21 cellular contexts compared by ENCODE assay signal in genomic region chr5:115875447-115875846, GRCh38. TPM values are rescaled to one million over a fixed set of nuclear protein-coding genes. Genes with fewer than 3 reads are reported as not detected.
DNase-seq lines count a peak whose midpoint lies in the region; ATAC-seq and TF ChIP-seq lines count a peak whose summit lies in the region.
"Had no signal": no experiment of that assay in that cellular context is flagged by ENCODE, and none has a peak within 500 bp of the region (broad histone marks: within the 10 kb centered on the region; RNA-seq: fewer than 3 reads in every experiment).

No MANE protein-coding gene starts in this region.

- peaks cover 7% of the 10 kb centered on the region; the same call in 2 of the 3 replicates for H3K4me1 Mint-ChIP-seq in GM23338
- H3K4me1 Mint-ChIP-seq: activated naive CD4-positive, alpha-beta T cell treated with anti-CD3 and anti-CD28 coated beads, Interleukin-2, amount 50 U/mL, for 24 hours; nephron progenitor cell had no signal

- in situ Hi-C loops in KBM-7 (cut with MboI; ENCODE audit: low pct_unique_long_range_greater_than_20kb, low sequenced_read_pairs) = loop anchor here (25.0 kb wide), 1 partner anchor 187 kb away; no protein-coding TSS in a partner anchor

- H4K20me1 ChIP-seq in GM23338 (replicated peaks; ENCODE audit: insufficient read depth) (peaks cover 2% of the 10 kb centered on the region; the same call in 1 of the 2 replicates), hepatocyte (ENCODE audit: insufficient read depth, poor library complexity, severe bottlenecking) (no peaks in the 10 kb centered on the region)

- H3K4me2 ChIP-seq in GM23338 = no peak overlapping the region
- no peak overlapping the region for H3K4me2 ChIP-seq in hepatocyte
- H3K4me2 ChIP-seq: BLaER1 treated with 17β-estradiol and CSF1 and Interleukin-3, amounts not matched to agents 10 nM and 100 nM; PC-9; SK-N-SH had no signal

- peaks cover 19% of the 10 kb centered on the region; the same call in 2 of the 3 replicates for H3K36me3 Mint-ChIP-seq in GM23338 (ENCODE audit: low read depth)

- H3K9me3 Mint-ChIP-seq in GM23338 = no peaks in the 10 kb centered on the region
- H3K9me3 Mint-ChIP-seq: activated naive CD4-positive, alpha-beta T cell treated with anti-CD3 and anti-CD28 coated beads, Interleukin-2, amount 50 U/mL, for 24 hours had no signal

- H3K4me1 ChIP-seq in GM23338 (ENCODE audit: insufficient read depth) = no peaks in the 10 kb centered on the region
- no peaks in the 10 kb centered on the region for H3K4me1 ChIP-seq in hepatocyte (ENCODE audit: insufficient read depth)
- H3K4me1 ChIP-seq: BLaER1 treated with 17β-estradiol and CSF1 and Interleukin-3, amounts not matched to agents 10 nM and 100 nM had no signal

- no peaks in the 10 kb centered on the region for H3F3A ChIP-seq in GM23338 (replicated peaks; ENCODE audit: low read depth)

- H3K27ac Mint-ChIP-seq in GM23338 = no peak overlapping the region
- H3K27ac Mint-ChIP-seq: activated naive CD4-positive, alpha-beta T cell treated with anti-CD3 and anti-CD28 coated beads, Interleukin-2, amount 50 U/mL, for 24 hours; activated T-cell treated with anti-CD3 and anti-CD28 coated beads, Interleukin-2, amount 50 U/mL, for 72 hours; stimulated activated naive CD8-positive, alpha-beta T cell treated with anti-CD3 and anti-CD28 coated beads, Interleukin-15, Interleukin-2, amounts not matched to agents 100 ng/mL and 50 ng/mL, for 24 hours had no signal

- H3K79me2 ChIP-seq in GM23338 (replicated peaks; ENCODE audit: insufficient read depth) (peaks cover 3% of the 10 kb centered on the region; the same call in 1 of the 2 replicates), hepatocyte (peaks cover 25% of the 10 kb centered on the region)

- H2AFZ ChIP-seq in GM23338 (no peak overlapping the region), hepatocyte (no peak overlapping the region)
- H2AFZ ChIP-seq: PC-9 had no signal

- H3K4me3 ChIP-seq in GM23338 = no peak overlapping the region
- no peak overlapping the region for H3K4me3 ChIP-seq in fibroblast of villous mesenchyme (ENCODE audit: low read depth, low read length)
- H3K4me3 ChIP-seq in hepatocyte = no peak overlapping the region
- H3K4me3 ChIP-seq: ascending aorta; BLaER1 treated with 17β-estradiol and CSF1 and Interleukin-3, amounts not matched to agents 10 nM and 100 nM; PC-9; skin epidermis had no signal

- H3K36me3 ChIP-seq in GM23338 (ENCODE audit: insufficient read depth) (no peaks in the 10 kb centered on the region), hepatocyte (replicated peaks; ENCODE audit: insufficient read depth, low read depth) (no peaks in the 10 kb centered on the region)

- ATAC-seq in GM23338 (no peak; the same call in 2 of the 3 replicates), GM19328 (IDR thresholded peaks at IDR 0.05; ENCODE audit: unreplicated experiment) (no peak)
- ATAC-seq: activated CD4-positive, CD25-positive, alpha-beta regulatory T cell treated with anti-CD3 and anti-CD28 coated beads, Interleukin-2, amount 50 U/mL, for 24 hours; activated T-cell treated with anti-CD3 and anti-CD28 coated beads, Interleukin-2, amount 50 U/mL, for 72 hours; left lobe of liver had no signal

- H3K27me3 ChIP-seq in GM23338 (ENCODE audit: insufficient read depth) (no peaks in the 10 kb centered on the region), hepatocyte (no peaks in the 10 kb centered on the region)
- H3K27me3 ChIP-seq: ascending aorta; BLaER1 treated with 17β-estradiol and CSF1 and Interleukin-3, amounts not matched to agents 10 nM and 100 nM had no signal

- H3K9me3 ChIP-seq in hepatocyte (ENCODE audit: low read depth) = no peaks in the 10 kb centered on the region
- H3K9me3 ChIP-seq: ascending aorta, SK-N-SH had no signal

- H3K27ac ChIP-seq in C4-2B = no peak overlapping the region
- H3K27ac ChIP-seq in GM23338 (ENCODE audit: low read depth) = no peak overlapping the region
- H3K27ac ChIP-seq in VCaP = no peak overlapping the region
- H3K27ac ChIP-seq in hepatocyte = no peak overlapping the region
- H3K27ac ChIP-seq: ascending aorta; BLaER1 treated with 17β-estradiol and CSF1 and Interleukin-3, amounts not matched to agents 10 nM and 100 nM; PC-9; skin epidermis had no signal

- H3K9me2 ChIP-seq in GM23338 (ENCODE audit: insufficient read depth) (no peaks in the 10 kb centered on the region), hepatocyte (replicated peaks; ENCODE audit: insufficient read depth) (no peaks in the 10 kb centered on the region)
- H3K9me2 ChIP-seq: SK-N-SH had no signal

- H3K4me3 Mint-ChIP-seq in GM23338 = no peak overlapping the region
- H3K4me3 Mint-ChIP-seq: activated naive CD4-positive, alpha-beta T cell treated with anti-CD3 and anti-CD28 coated beads, Interleukin-2, amount 50 U/mL, for 24 hours; activated T-cell treated with anti-CD3 and anti-CD28 coated beads, Interleukin-2, amount 50 U/mL, for 72 hours; nephron progenitor cell; stimulated activated naive CD8-positive, alpha-beta T cell treated with anti-CD3 and anti-CD28 coated beads, Interleukin-15, Interleukin-2, amounts not matched to agents 100 ng/mL and 50 ng/mL, for 24 hours had no signal

- DNase-seq in GM23338 (ENCODE audit: low spot score) (peak; percentile 55), fibroblast of villous mesenchyme (ENCODE audit: low read depth) (no peak), KBM-7 (no peak), hepatocyte (ENCODE audit: low spot score) (no peak)
- DNase-seq: activated T-cell treated with anti-CD3 and anti-CD28 coated beads, Interleukin-2, amount 50 U/mL, for 72 hours; foreskin melanocyte; NCI-H2171 treated with DMSO at 0.1 percent for 48 hours; nephron progenitor cell; PC-9; SK-N-SH; T-helper 9 cell had no signal

- peak; percentile 14; the same call in 1 of the 2 replicates for TF ChIP-seq CTCF in C4-2B (conservative IDR thresholded peaks at IDR 0.05)
- TF ChIP-seq CTCF in GM23338 (conservative IDR thresholded peaks at IDR 0.05; ENCODE audit: low read depth in 2 of 2) = peak; percentile 34 to 42
- peak; percentile 17 for TF ChIP-seq CTCF in VCaP (conservative IDR thresholded peaks at IDR 0.05)
- peak; percentile 25 for TF ChIP-seq CTCF in fibroblast of villous mesenchyme (IDR thresholded peaks at IDR 0.05; ENCODE audit: insufficient read depth, low read depth, low read length)
- no peak for TF ChIP-seq CTCF in hepatocyte (IDR thresholded peaks at IDR 0.05; ENCODE audit: poor library complexity)

- WGBS in hepatocyte (ENCODE audit: low lambda C conversion rate, missing lambda C conversion rate) = 95% methylated on average over 2 of the region's 2 CpGs

- H3K27me3 Mint-ChIP-seq in GM23338 (ENCODE audit: insufficient read depth, low read depth, poor library complexity) = no peaks in the 10 kb centered on the region
- H3K27me3 Mint-ChIP-seq: activated naive CD4-positive, alpha-beta T cell treated with anti-CD3 and anti-CD28 coated beads, Interleukin-2, amount 50 U/mL, for 24 hours; stimulated activated naive CD8-positive, alpha-beta T cell treated with anti-CD3 and anti-CD28 coated beads, Interleukin-15, Interleukin-2, amounts not matched to agents 100 ng/mL and 50 ng/mL, for 24 hours had no signal

TF ChIP-seq in GM23338, 12 proteins besides CTCF, POLR2A, EP300 and RAD21 (continues in another document):
- no peak for TF ChIP-seq NANOG (IDR thresholded peaks at IDR 0.05; ENCODE audit: borderline replicate concordance)

RNA-seq across cellular contexts. Expression of gene AP3S1, which starts 33.7 kb away (rescaled TPM):
- 232 and 321 TPM in 2 replicates for total RNA-seq in GM23338 (2014; rRNA removed; shearing (Covaris generic))
- 135 and 143 TPM in 2 replicates for polyA plus RNA-seq in GM23338 (2016; fragmentation: Nextera tagmentation; extraction: Ambion mirVana)
- 86.7 and 126 TPM in 2 replicates for total RNA-seq in fibroblast of villous mesenchyme
- 122 and 362 TPM in 2 replicates for total RNA-seq in hepatocyte
- polyA plus RNA-seq in hepatocyte = 130 and 148 TPM in 2 replicates

RNA-seq across cellular contexts. Expression of gene ATG12, which starts 34.1 kb away (rescaled TPM):
- total RNA-seq in GM23338 (2014; rRNA removed; shearing (Covaris generic)) = 52.6 and 60.0 TPM in 2 replicates
- 92.5 and 109 TPM in 2 replicates for polyA plus RNA-seq in GM23338 (2016; fragmentation: Nextera tagmentation; extraction: Ambion mirVana)
- total RNA-seq in fibroblast of villous mesenchyme = 64.7 and 65.6 TPM in 2 replicates
- total RNA-seq in hepatocyte = 48.3 and 85.7 TPM in 2 replicates
- polyA plus RNA-seq in hepatocyte = 65.3 and 66.0 TPM in 2 replicates

RNA-seq across cellular contexts. Expression of gene CDO1, which starts 59.0 kb away (rescaled TPM):
- 21.2 and 29.2 TPM in 2 replicates for total RNA-seq in GM23338 (2014; rRNA removed; shearing (Covaris generic))
- polyA plus RNA-seq in GM23338 (2016; fragmentation: Nextera tagmentation; extraction: Ambion mirVana) (22.7 and 24.5 TPM in 2 replicates), hepatocyte (8.4 and 17.5 TPM in 2 replicates)
- total RNA-seq in fibroblast of villous mesenchyme (0.32 and 2.6 TPM in 2 replicates), hepatocyte (29.5 and 29.8 TPM in 2 replicates)
- total RNA-seq: PC-9 had no signal
